Comparison of ENCODE assay signal across 8 cellular contexts in genomic region chr10:121927361-121927840, GRCh38. TPM values are rescaled to one million over a fixed set of nuclear protein-coding genes. Genes with fewer than 3 reads are reported as not detected.
DNase-seq lines count a peak whose midpoint lies in the region; ATAC-seq and TF ChIP-seq lines count a peak whose summit lies in the region.

No MANE protein-coding gene starts in this region.

- H3K4me1 ChIP-seq in ACC112 (ENCODE audit: control insufficient read depth, insufficient read depth, low read length, unreplicated experiment) (peaks cover 6% of the 10 kb centered on the region), OCI-LY1 (ENCODE audit: insufficient read depth, low read length, severe bottlenecking) (peaks cover 41% of the 10 kb centered on the region), upper lobe of right lung (peaks cover 20% of the 10 kb centered on the region)

- TF ChIP-seq CTCF in OCI-LY1 (IDR thresholded peaks at IDR 0.05; ENCODE audit: low read length) (no peak), upper lobe of right lung (IDR thresholded peaks at IDR 0.05) (no peak)

- peak overlapping the region; percentile 83 for H3K4me2 ChIP-seq in OCI-LY1 (ENCODE audit: low read length)

- ATAC-seq in GM18858 (IDR thresholded peaks at IDR 0.05; ENCODE audit: unreplicated experiment), result peak; percentile 25
- peak; percentile 51 for ATAC-seq in HG03045 (IDR thresholded peaks at IDR 0.05; ENCODE audit: unreplicated experiment)
- ATAC-seq in upper lobe of right lung, result peak; percentile 62

- H3K36me3 ChIP-seq in ACC112 (ENCODE audit: insufficient read depth, low read length) (0 out of 2 replicates have a peak, but pooled peaks cover 4% of the 10 kb centered on the region), OCI-LY1 (ENCODE audit: insufficient read depth, low read length) (peaks cover 10% of the 10 kb centered on the region; the same call in 1 of the 2 replicates), upper lobe of right lung (peaks cover 12% of the 10 kb centered on the region)

- peak; percentile 26 for DNase-seq in activated naive CD4-positive, alpha-beta T cell treated with anti-CD3 and anti-CD28 coated beads, Interleukin-2, amount 50 U/mL, for 16 hours
- DNase-seq in glomerular visceral epithelial cell (ENCODE audit: extremely low spot score) (peak; percentile 69), occipital lobe (lab: John Stamatoyannopoulos, UW) (peak; percentile 43), upper lobe of right lung (peak; percentile 78)

- no peaks in the 10 kb centered on the region for H4K20me1 ChIP-seq in OCI-LY1 (ENCODE audit: insufficient read depth, low read length)

- H3F3A ChIP-seq in OCI-LY1 (ENCODE audit: insufficient read depth, low read length), result no peaks in the 10 kb centered on the region

- peak overlapping the region; percentile 94 for H3K9ac ChIP-seq in OCI-LY1 (ENCODE audit: low read length)

- H2AFZ ChIP-seq in ACC112 (ENCODE audit: low read length, unreplicated experiment), result peak overlapping the region; percentile 86
- 0 out of 2 replicates have a peak overlapping the region, but pooled peaks have one; percentile 66 for H2AFZ ChIP-seq in OCI-LY1 (ENCODE audit: low read length)

- H3K4me3 ChIP-seq in ACC112 (ENCODE audit: low read depth, low read length) (peak overlapping the region; percentile 94), OCI-LY1 (ENCODE audit: low read depth, low read length, poor library complexity, severe bottlenecking) (peak overlapping the region; percentile 96), upper lobe of right lung (peak overlapping the region; percentile 91)

- H3K9me2 ChIP-seq in OCI-LY1 (ENCODE audit: low read depth, low read length), result no peaks in the 10 kb centered on the region

- H3K27ac ChIP-seq in ACC112 (ENCODE audit: low read depth, low read length) (peak overlapping the region; percentile 83), OCI-LY1 (ENCODE audit: low read depth, low read length, poor library complexity, severe bottlenecking) (peak overlapping the region; percentile 37), upper lobe of right lung (peak overlapping the region; percentile 100)

- H3K9me3 ChIP-seq in OCI-LY1 (ENCODE audit: low read length) (no peaks in the 10 kb centered on the region), upper lobe of right lung (no peaks in the 10 kb centered on the region)

- H3K79me2 ChIP-seq in ACC112 (ENCODE audit: control insufficient read depth, insufficient read depth, low read length, unreplicated experiment), result peaks cover 42% of the 10 kb centered on the region
- peaks cover 28% of the 10 kb centered on the region for H3K79me2 ChIP-seq in OCI-LY1 (ENCODE audit: insufficient read depth, low read length)

- H3K27me3 ChIP-seq in ACC112 (ENCODE audit: insufficient read depth, low read length) (no peaks in the 10 kb centered on the region), OCI-LY1 (ENCODE audit: insufficient read depth, low read length) (no peaks in the 10 kb centered on the region), upper lobe of right lung (no peaks in the 10 kb centered on the region)

- intact Hi-C loops in upper lobe of right lung (cut with DNase I), result no loop called here

RNA-seq across cellular contexts. Expression of gene ATE1, which starts 0.4 kb away (rescaled TPM):
- total RNA-seq in occipital lobe (73.3 TPM), upper lobe of right lung (26.6 TPM)

RNA-seq across cellular contexts. Expression of gene NSMCE4A, which starts 47.6 kb away (rescaled TPM):
- total RNA-seq in occipital lobe (37.0 TPM), upper lobe of right lung (38.4 TPM)

Comparison
In these comparisons a context has a peak if more than half of its experiments do, and no peak if none do; other contexts are left out.
1. Peak in every context shown above with its lines: DNase-seq, ATAC-seq, H3K4me3 ChIP-seq and H3K27ac ChIP-seq.
2. H3K27ac ChIP-seq: peak in every context shown above with its lines; median percentile 100 in upper lobe of right lung; 83 in ACC112; 37 in OCI-LY1.
3. DNase-seq: peak in every context shown above with its lines; median percentile 78 in upper lobe of right lung; 69 in glomerular visceral epithelial cell; 43 in occipital lobe; 26 in activated naive CD4-positive, alpha-beta T cell treated with anti-CD3 and anti-CD28 coated beads, Interleukin-2, amount 50 U/mL, for 16 hours.